Comparison of ENCODE assay signal across 9 cellular contexts in the genomic region with DNA sequence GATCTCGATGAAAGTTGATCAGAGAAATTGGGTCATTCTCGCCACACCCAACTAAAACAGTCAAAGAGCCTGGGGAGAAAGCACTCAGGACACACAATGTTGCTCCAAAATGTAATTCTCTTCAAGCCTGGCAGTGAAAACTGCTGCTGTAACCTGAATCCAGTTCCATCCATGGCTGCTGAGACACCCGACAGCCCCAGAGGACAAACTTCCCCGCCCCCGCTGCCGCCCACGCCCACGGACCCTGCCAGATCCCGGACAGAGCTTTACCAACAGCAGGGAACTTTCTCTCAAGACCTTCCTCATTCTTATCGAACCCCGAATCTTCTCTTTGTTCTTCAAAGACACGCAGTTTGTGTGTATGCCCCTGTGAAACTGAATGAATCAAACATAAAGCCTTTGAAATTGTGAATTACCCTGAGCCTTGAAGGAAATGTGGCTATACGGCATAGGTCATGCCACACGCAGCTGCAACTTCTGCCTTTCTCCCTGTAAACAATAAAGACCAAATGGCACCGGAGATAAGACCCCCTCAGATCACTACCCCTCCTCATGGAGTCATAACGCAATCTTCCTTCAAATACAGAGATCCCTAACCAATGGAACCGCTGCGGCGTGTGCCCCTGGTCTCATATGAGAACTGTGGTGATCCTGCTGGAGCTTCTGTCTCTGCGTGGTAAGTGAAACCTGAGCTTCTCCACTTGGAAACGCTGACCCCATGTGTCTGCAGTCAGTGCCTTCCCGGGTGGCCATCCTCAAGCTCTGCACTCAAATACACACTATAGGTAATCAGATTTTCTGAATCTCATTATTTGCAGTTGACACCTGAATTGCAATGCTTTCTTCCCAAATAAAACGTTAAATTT. TPM values are rescaled to one million over a fixed set of nuclear protein-coding genes. Genes with fewer than 3 reads are reported as not detected.
A peak's percentile ranks its signal among the peaks of the same experiment; 100 is the strongest.
DNase-seq lines count a peak whose midpoint lies in the region; ATAC-seq and TF ChIP-seq lines count a peak whose summit lies in the region.
"Had no signal": no experiment of that assay in that cellular context is flagged by ENCODE, and none has a peak within 500 bp of the region (broad histone marks: within the 10 kb centered on the region; RNA-seq: fewer than 3 reads in every experiment).

No MANE protein-coding gene starts in this region.

- TF ChIP-seq CTCF in upper lobe of right lung (IDR thresholded peaks at IDR 0.05) = no peak
- no peak for TF ChIP-seq CTCF in foreskin keratinocyte (conservative IDR thresholded peaks at IDR 0.05)

- intact Hi-C loops in upper lobe of right lung (cut with DNase I) = no loop called here

- H3K4me3 ChIP-seq in upper lobe of right lung = no peak overlapping the region

- no peaks in the 10 kb centered on the region for H3K36me3 ChIP-seq in upper lobe of right lung

- DNase-seq in NCI-H146 (lab: John Stamatoyannopoulos, UW) (peak; percentile 19), NCI-H146 treated with DMSO at 0.1 percent for 48 hours (lab: John Stamatoyannopoulos, UW; ENCODE audit: unreplicated experiment) (no peak), RKO (ENCODE audit: low spot score) (peak; percentile 40), medulla oblongata (ENCODE audit: extremely low spot score) (peak; percentile 16), upper lobe of right lung (peak; percentile 83), foreskin keratinocyte (no peak)
- DNase-seq in central memory CD4-positive, alpha-beta T cell = peak; percentile 3

- H3K27ac ChIP-seq in upper lobe of right lung (peak overlapping the region; percentile 30), foreskin keratinocyte (no peak overlapping the region)
- H3K27ac ChIP-seq: C4-2B had no signal

- ATAC-seq in upper lobe of right lung (peak; percentile 14), foreskin keratinocyte (no peak), HG02678 (IDR thresholded peaks at IDR 0.05; ENCODE audit: unreplicated experiment) (no peak)

- H3K4me1 ChIP-seq in upper lobe of right lung = no peaks in the 10 kb centered on the region
- H3K4me1 ChIP-seq in foreskin keratinocyte = peaks cover 6% of the 10 kb centered on the region

- H3K27me3 ChIP-seq in upper lobe of right lung = peaks cover 17% of the 10 kb centered on the region
- peaks cover 44% of the 10 kb centered on the region for H3K27me3 ChIP-seq in foreskin keratinocyte

- no peaks in the 10 kb centered on the region for H3K9me3 ChIP-seq in upper lobe of right lung

RNA-seq across cellular contexts. Expression of gene LAMP1, which starts 4.8 kb away (rescaled TPM):
- total RNA-seq in upper lobe of right lung = 332 TPM
- 140 and 141 TPM in 2 replicates for total RNA-seq in foreskin keratinocyte
- polyA plus RNA-seq in foreskin keratinocyte = 135 and 145 TPM in 2 replicates

Comparison
In these comparisons a context has a peak if more than half of its experiments do, and no peak if none do; other contexts are left out.
1. DNase-seq: peak in NCI-H146 (single experiment), RKO (single experiment), central memory CD4-positive, alpha-beta T cell (single experiment), medulla oblongata (single experiment) and upper lobe of right lung (single experiment); none in NCI-H146 treated with DMSO at 0.1 percent for 48 hours (single experiment) and foreskin keratinocyte (0 of 2).